1 cellular context compared by ENCODE assay signal in the genomic region with DNA sequence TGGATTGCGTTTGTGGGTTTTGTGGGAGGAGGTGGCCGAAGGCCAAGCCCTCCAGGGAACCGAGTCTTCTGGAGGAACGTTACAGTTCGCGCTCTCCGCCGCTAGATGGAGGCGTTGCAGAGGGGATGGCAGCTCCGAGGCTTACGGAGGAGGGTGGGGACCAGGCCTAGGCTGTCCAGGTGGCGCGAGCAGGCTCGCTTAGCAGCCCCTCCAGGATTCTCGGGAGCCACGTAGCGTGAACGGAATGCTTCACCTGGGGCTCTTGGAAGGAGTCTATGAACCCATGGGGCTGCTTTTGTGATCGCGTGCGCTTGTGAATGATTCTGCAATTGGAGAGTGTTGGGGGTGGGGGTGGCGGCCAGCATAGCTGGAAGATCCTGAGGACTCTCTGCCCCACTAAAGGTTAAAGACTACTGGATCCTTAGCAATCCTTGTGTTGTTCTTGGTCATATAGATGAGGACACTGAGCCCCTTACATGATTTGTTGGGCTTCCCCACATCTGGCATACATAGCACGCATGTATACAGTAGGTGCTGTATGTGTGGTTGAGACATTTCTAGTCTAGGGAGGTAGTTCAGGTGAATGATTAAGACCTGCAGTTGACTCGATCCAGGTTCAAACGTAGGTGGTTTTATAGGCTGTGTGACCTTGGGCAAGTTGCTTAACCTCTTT.
A peak's percentile ranks its signal among the peaks of the same experiment; 100 is the strongest.
TF ChIP-seq lines count a peak whose summit lies in the region.

No MANE protein-coding gene starts in this region.

TF ChIP-seq in K562, 482 proteins besides CTCF, POLR2A, EP300 and RAD21:
- TF ChIP-seq ZNF696 (CRISPR knock-in tag; conservative IDR thresholded peaks at IDR 0.05) (no peak), SMC3 (conservative IDR thresholded peaks at IDR 0.05; ENCODE audit: insufficient read depth, low read depth, low read length) (peak; percentile 71), ZNF23 (CRISPR knock-in tag; IDR thresholded peaks at IDR 0.05) (no peak), STAG1 (CRISPR knock-in tag; IDR thresholded peaks at IDR 0.05; ENCODE audit: borderline replicate concordance) (peak; percentile 88; the same call in 1 of the 2 replicates), ZNF347 (CRISPR knock-in tag; IDR thresholded peaks at IDR 0.05; ENCODE audit: low read depth) (no peak), CREM (IDR thresholded peaks at IDR 0.05; ENCODE audit: low read depth) (0 out of 2 replicates have a peak, but pooled peaks have one; percentile 26), CC2D1A (IDR thresholded peaks at IDR 0.05) (peak; percentile 31; the same call in 1 of the 2 replicates), ZKSCAN8 (CRISPR knock-in tag; IDR thresholded peaks at IDR 0.05) (peak; percentile 88), MAZ (CRISPR knock-in tag; conservative IDR thresholded peaks at IDR 0.05 in 1 of 2, IDR thresholded peaks at IDR 0.05 in 1 of 2) (peak in 1 of 2 experiments; percentile 46; a peak in 1 of 4 replicates), RB1 (IDR thresholded peaks at IDR 0.05; ENCODE audit: low read depth) (peak; percentile 24; the same call in 1 of the 2 replicates)
- TF ChIP-seq, protein P1, sequence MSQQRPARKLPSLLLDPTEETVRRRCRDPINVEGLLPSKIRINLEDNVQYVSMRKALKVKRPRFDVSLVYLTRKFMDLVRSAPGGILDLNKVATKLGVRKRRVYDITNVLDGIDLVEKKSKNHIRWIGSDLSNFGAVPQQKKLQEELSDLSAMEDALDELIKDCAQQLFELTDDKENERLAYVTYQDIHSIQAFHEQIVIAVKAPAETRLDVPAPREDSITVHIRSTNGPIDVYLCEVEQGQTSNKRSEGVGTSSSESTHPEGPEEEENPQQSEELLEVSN (IDR thresholded peaks at IDR 0.05; ENCODE audit: borderline replicate concordance in 1 of 2, extremely low read depth in 1 of 2, insufficient read depth in 1 of 2, insufficient read length in 1 of 2, low read depth in 1 of 2, low read length in 1 of 2, poor library complexity in 1 of 2, severe bottlenecking in 1 of 2), result no peak
- TF ChIP-seq, protein P2, sequence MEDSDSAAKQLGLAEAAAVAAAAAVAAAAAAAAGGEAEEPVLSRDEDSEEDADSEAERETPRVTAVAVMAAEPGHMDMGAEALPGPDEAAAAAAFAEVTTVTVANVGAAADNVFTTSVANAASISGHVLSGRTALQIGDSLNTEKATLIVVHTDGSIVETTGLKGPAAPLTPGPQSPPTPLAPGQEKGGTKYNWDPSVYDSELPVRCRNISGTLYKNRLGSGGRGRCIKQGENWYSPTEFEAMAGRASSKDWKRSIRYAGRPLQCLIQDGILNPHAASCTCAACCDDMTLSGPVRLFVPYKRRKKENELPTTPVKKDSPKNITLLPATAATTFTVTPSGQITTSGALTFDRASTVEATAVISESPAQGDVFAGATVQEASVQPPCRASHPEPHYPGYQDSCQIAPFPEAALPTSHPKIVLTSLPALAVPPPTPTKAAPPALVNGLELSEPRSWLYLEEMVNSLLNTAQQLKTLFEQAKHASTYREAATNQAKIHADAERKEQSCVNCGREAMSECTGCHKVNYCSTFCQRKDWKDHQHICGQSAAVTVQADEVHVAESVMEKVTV (CRISPR knock-in tag; IDR thresholded peaks at IDR 0.05), result peak; percentile 50; the same call in 1 of the 2 replicates
- TF ChIP-seq, protein P3, sequence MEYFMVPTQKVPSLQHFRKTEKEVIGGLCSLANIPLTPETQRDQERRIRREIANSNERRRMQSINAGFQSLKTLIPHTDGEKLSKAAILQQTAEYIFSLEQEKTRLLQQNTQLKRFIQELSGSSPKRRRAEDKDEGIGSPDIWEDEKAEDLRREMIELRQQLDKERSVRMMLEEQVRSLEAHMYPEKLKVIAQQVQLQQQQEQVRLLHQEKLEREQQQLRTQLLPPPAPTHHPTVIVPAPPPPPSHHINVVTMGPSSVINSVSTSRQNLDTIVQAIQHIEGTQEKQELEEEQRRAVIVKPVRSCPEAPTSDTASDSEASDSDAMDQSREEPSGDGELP (CRISPR knock-in tag; IDR thresholded peaks at IDR 0.05; ENCODE audit: borderline replicate concordance), result peak; percentile 23; the same call in 1 of the 2 replicates
